Comparison of ENCODE assay signal across 21 cellular contexts in genomic region chr5:39186289-39186688, GRCh38. TPM values are rescaled to one million over a fixed set of nuclear protein-coding genes. Genes with fewer than 3 reads are reported as not detected.
DNase-seq lines count a peak whose midpoint lies in the region; ATAC-seq and TF ChIP-seq lines count a peak whose summit lies in the region.
"Had no signal": no experiment of that assay in that cellular context is flagged by ENCODE, and none has a peak within 500 bp of the region (broad histone marks: within the 10 kb centered on the region; RNA-seq: fewer than 3 reads in every experiment).

No MANE protein-coding gene starts in this region.

- H3K27me3 ChIP-seq in right lobe of liver: no peaks in the 10 kb centered on the region
- H3K27me3 ChIP-seq: brain microvascular endothelial cell had no signal

- peaks cover 91% of the 10 kb centered on the region for H3K4me1 Mint-ChIP-seq in activated naive CD4-positive, alpha-beta T cell treated with anti-CD3 and anti-CD28 coated beads, Interleukin-2, amount 10 ng/mL, durations not matched to agents 7 days and 5 days
- peaks cover 73% of the 10 kb centered on the region for H3K4me1 Mint-ChIP-seq in T-helper 17 cell
- peaks cover 89% of the 10 kb centered on the region for H3K4me1 Mint-ChIP-seq in activated naive CD8-positive, alpha-beta T cell treated with anti-CD3 and anti-CD28 coated beads, Interleukin-2, amount 50 U/mL, for 24 hours
- H3K4me1 Mint-ChIP-seq in stimulated activated effector memory CD8-positive, alpha-beta T cell treated with anti-CD3 and anti-CD28 coated beads, Interleukin-12 subunit alpha, Interleukin-12 subunit beta, amount 100 ng/mL, for 72 hours: peaks cover 79% of the 10 kb centered on the region
- H3K4me1 Mint-ChIP-seq: WTC11 had no signal

- no peaks in the 10 kb centered on the region for H3K27me3 Mint-ChIP-seq in activated naive CD4-positive, alpha-beta T cell treated with anti-CD3 and anti-CD28 coated beads, Interleukin-2, amount 10 ng/mL, durations not matched to agents 7 days and 5 days
- no peaks in the 10 kb centered on the region for H3K27me3 Mint-ChIP-seq in T-helper 17 cell
- no peaks in the 10 kb centered on the region for H3K27me3 Mint-ChIP-seq in activated naive CD8-positive, alpha-beta T cell treated with anti-CD3 and anti-CD28 coated beads, Interleukin-2, amount 50 U/mL, for 24 hours
- H3K27me3 Mint-ChIP-seq: stimulated activated naive B cell treated with anti-CD40 and anti-IgM and Interleukin-4, amounts not matched to agents 10 μg/mL and 1 μg/mL and 100 μg/mL, for 72 hours had no signal

- TF ChIP-seq POLR2A in right lobe of liver (IDR thresholded peaks at IDR 0.05): no peak

- H3K36me3 ChIP-seq in right lobe of liver: no peaks in the 10 kb centered on the region
- H3K36me3 ChIP-seq: brain microvascular endothelial cell had no signal

- H3K9me3 ChIP-seq in T-helper 17 cell (ENCODE audit: control insufficient read depth, low read length, poor library complexity, severe bottlenecking): no peaks in the 10 kb centered on the region
- no peaks in the 10 kb centered on the region for H3K9me3 ChIP-seq in right lobe of liver

- intact Hi-C loops in right lobe of liver (cut with DNase I): no loop called here

- H3K4me3 Mint-ChIP-seq in activated naive CD4-positive, alpha-beta T cell treated with anti-CD3 and anti-CD28 coated beads, Interleukin-2, amount 10 ng/mL, durations not matched to agents 7 days and 5 days: peak overlapping the region; percentile 76
- H3K4me3 Mint-ChIP-seq in T-helper 17 cell: peak overlapping the region; percentile 90
- peak overlapping the region; percentile 79 for H3K4me3 Mint-ChIP-seq in activated naive CD8-positive, alpha-beta T cell treated with anti-CD3 and anti-CD28 coated beads, Interleukin-2, amount 50 U/mL, for 24 hours
- H3K4me3 Mint-ChIP-seq in stimulated activated effector memory CD8-positive, alpha-beta T cell treated with anti-CD3 and anti-CD28 coated beads, Interleukin-12 subunit alpha, Interleukin-12 subunit beta, amount 100 ng/mL, for 72 hours: peak overlapping the region; percentile 76
- H3K4me3 Mint-ChIP-seq: neural crest cell; stimulated activated naive B cell treated with anti-CD40 and anti-IgM and Interleukin-4, amounts not matched to agents 10 μg/mL and 1 μg/mL and 100 μg/mL, for 72 hours; WTC11 had no signal

- CTCF ChIA-PET in activated naive CD4-positive, alpha-beta T cell treated with anti-CD3 and anti-CD28 coated beads, Interleukin-2, amount 10 ng/mL, durations not matched to agents 7 days and 5 days (lab: Charles Lee): interaction anchor here (1.0 to 6.0 kb wide), 6 partner anchors 9 to 31 kb away, joined by 3 to 26 read pairs (median 12); no protein-coding TSS in a partner anchor

- DNase-seq in activated naive CD4-positive, alpha-beta T cell treated with anti-CD3 and anti-CD28 coated beads, Interleukin-2, amount 10 ng/mL, durations not matched to agents 7 days and 5 days: no peak
- no peak for DNase-seq in activated naive CD4-positive, alpha-beta T cell treated with Interleukin-2 at 50 U/mL for 16 hours
- DNase-seq in T-helper 17 cell: no peak
- no peak for DNase-seq in activated naive CD8-positive, alpha-beta T cell treated with anti-CD3 and anti-CD28 coated beads, Interleukin-2, amount 50 U/mL, for 24 hours
- DNase-seq in stimulated activated effector memory CD8-positive, alpha-beta T cell treated with anti-CD3 and anti-CD28 coated beads, Interleukin-12 subunit alpha, Interleukin-12 subunit beta, amount 100 ng/mL, for 72 hours (ENCODE audit: low spot score in 2 of 2): no peak
- no peak for DNase-seq in right lobe of liver
- DNase-seq: brain microvascular endothelial cell; GF-D8; GOT3; left cardiac atrium; NCI-H1930; NCI-H510A; stimulated activated CD4-positive, alpha-beta T cell treated with anti-CD3 and anti-CD28 coated beads, Interleukin-1b, Interleukin-23, amount 100 ng/mL, for 48 hours; stimulated activated naive B cell treated with anti-CD40 and anti-IgM and Interleukin-4, amounts not matched to agents 10 μg/mL and 1 μg/mL and 100 μg/mL, for 72 hours; trophoblast cell had no signal

- TF ChIP-seq CTCF in right lobe of liver (IDR thresholded peaks at IDR 0.05): no peak

- ATAC-seq in T-helper 17 cell (peak; percentile 27), HG03432 (IDR thresholded peaks at IDR 0.05; ENCODE audit: unreplicated experiment) (no peak), GM18511 (IDR thresholded peaks at IDR 0.05; ENCODE audit: unreplicated experiment) (no peak), right lobe of liver (no peak)
- no peak for ATAC-seq in activated naive CD8-positive, alpha-beta T cell treated with anti-CD3 and anti-CD28 coated beads, Interleukin-2, amount 50 U/mL, for 24 hours
- no peak for ATAC-seq in stimulated activated effector memory CD8-positive, alpha-beta T cell treated with anti-CD3 and anti-CD28 coated beads, Interleukin-12 subunit alpha, Interleukin-12 subunit beta, amount 100 ng/mL, for 72 hours
- ATAC-seq: left cardiac atrium; stimulated activated naive B cell treated with anti-CD40 and anti-IgM and Interleukin-4, amounts not matched to agents 10 μg/mL and 1 μg/mL and 100 μg/mL, for 72 hours; WTC11 had no signal

- WGBS in right lobe of liver (ENCODE audit: insufficient coverage, low coverage, low lambda C conversion rate, missing lambda C conversion rate): 80% methylated on average over 1 of the region's 2 CpGs

- peak overlapping the region; percentile 91 for H3K27ac Mint-ChIP-seq in activated naive CD4-positive, alpha-beta T cell treated with anti-CD3 and anti-CD28 coated beads, Interleukin-2, amount 10 ng/mL, durations not matched to agents 7 days and 5 days
- peak overlapping the region; percentile 100 for H3K27ac Mint-ChIP-seq in T-helper 17 cell
- H3K27ac Mint-ChIP-seq in activated naive CD8-positive, alpha-beta T cell treated with anti-CD3 and anti-CD28 coated beads, Interleukin-2, amount 50 U/mL, for 24 hours: peak overlapping the region; percentile 96
- peak overlapping the region; percentile 83 for H3K27ac Mint-ChIP-seq in stimulated activated effector memory CD8-positive, alpha-beta T cell treated with anti-CD3 and anti-CD28 coated beads, Interleukin-12 subunit alpha, Interleukin-12 subunit beta, amount 100 ng/mL, for 72 hours
- H3K27ac Mint-ChIP-seq: stimulated activated naive B cell treated with anti-CD40 and anti-IgM and Interleukin-4, amounts not matched to agents 10 μg/mL and 1 μg/mL and 100 μg/mL, for 72 hours; WTC11 had no signal

- H3K9me3 Mint-ChIP-seq in activated naive CD4-positive, alpha-beta T cell treated with anti-CD3 and anti-CD28 coated beads, Interleukin-2, amount 10 ng/mL, durations not matched to agents 7 days and 5 days: no peaks in the 10 kb centered on the region
- no peaks in the 10 kb centered on the region for H3K9me3 Mint-ChIP-seq in activated naive CD8-positive, alpha-beta T cell treated with anti-CD3 and anti-CD28 coated beads, Interleukin-2, amount 50 U/mL, for 24 hours
- no peaks in the 10 kb centered on the region for H3K9me3 Mint-ChIP-seq in stimulated activated effector memory CD8-positive, alpha-beta T cell treated with anti-CD3 and anti-CD28 coated beads, Interleukin-12 subunit alpha, Interleukin-12 subunit beta, amount 100 ng/mL, for 72 hours
- H3K9me3 Mint-ChIP-seq: neural crest cell; stimulated activated naive B cell treated with anti-CD40 and anti-IgM and Interleukin-4, amounts not matched to agents 10 μg/mL and 1 μg/mL and 100 μg/mL, for 72 hours; WTC11 had no signal

- H3K36me3 Mint-ChIP-seq in activated naive CD4-positive, alpha-beta T cell treated with anti-CD3 and anti-CD28 coated beads, Interleukin-2, amount 10 ng/mL, durations not matched to agents 7 days and 5 days: peaks cover 52% of the 10 kb centered on the region
- H3K36me3 Mint-ChIP-seq in T-helper 17 cell (ENCODE audit: low read depth): peaks cover 15% of the 10 kb centered on the region
- peaks cover 1% of the 10 kb centered on the region for H3K36me3 Mint-ChIP-seq in activated naive CD8-positive, alpha-beta T cell treated with anti-CD3 and anti-CD28 coated beads, Interleukin-2, amount 50 U/mL, for 24 hours (ENCODE audit: low read depth)
- no peaks in the 10 kb centered on the region for H3K36me3 Mint-ChIP-seq in stimulated activated effector memory CD8-positive, alpha-beta T cell treated with anti-CD3 and anti-CD28 coated beads, Interleukin-12 subunit alpha, Interleukin-12 subunit beta, amount 100 ng/mL, for 72 hours
- H3K36me3 Mint-ChIP-seq: stimulated activated naive B cell treated with anti-CD40 and anti-IgM and Interleukin-4, amounts not matched to agents 10 μg/mL and 1 μg/mL and 100 μg/mL, for 72 hours; WTC11 had no signal

- H3K4me3 ChIP-seq in right lobe of liver: no peak overlapping the region
- H3K4me3 ChIP-seq: coronary artery had no signal

- H3K4me1 ChIP-seq in right lobe of liver: no peaks in the 10 kb centered on the region

- H3K27ac ChIP-seq in right lobe of liver: no peak overlapping the region
- H3K27ac ChIP-seq: brain microvascular endothelial cell, C4-2B, coronary artery had no signal

RNA-seq across cellular contexts. Expression of gene FYB1, which starts 33.1 kb away (rescaled TPM):
- 100 to 1,000 TPM; 499 to 517 TPM for total RNA-seq in T-helper 17 cell
- 10 to 100 TPM in 3 of 6 experiments, 1 to 10 TPM in 3; 3.7 to 15.3 (median 9.1) TPM for total RNA-seq in right lobe of liver
- total RNA-seq: neural crest cell had no signal

Comparison
In these comparisons a context has a peak if more than half of its experiments do, and no peak if none do; other contexts are left out.
1. RNA of gene FYB1, which starts 33.1 kb away (total RNA-seq): 499 to 517 TPM in T-helper 17 cell; 3.7 to 15.3 TPM in right lobe of liver; every median in the first group is over 10 times any median in the second.
2. Peak in every context shown above with its lines, with median percentiles within 50 percentile points of each other: H3K27ac Mint-ChIP-seq and H3K4me3 Mint-ChIP-seq.